13 cellular contexts compared by ENCODE assay signal in genomic region chr14:68291820-68292219, GRCh38.
A peak's percentile ranks its signal among the peaks of the same experiment; 100 is the strongest.
DNase-seq lines count a peak whose midpoint lies in the region; ATAC-seq and TF ChIP-seq lines count a peak whose summit lies in the region.
"Had no signal": no experiment of that assay in that cellular context is flagged by ENCODE, and none has a peak within 500 bp of the region (broad histone marks: within the 10 kb centered on the region; RNA-seq: fewer than 3 reads in every experiment).

No MANE protein-coding gene starts in this region.

- peaks cover 23% of the 10 kb centered on the region for H3K4me1 Mint-ChIP-seq in activated naive CD4-positive, alpha-beta T cell treated with anti-CD3 and anti-CD28 coated beads, Interleukin-2, amount 10 ng/mL, durations not matched to agents 7 days and 5 days

- no peak for TF ChIP-seq CTCF in Peyer's patch (IDR thresholded peaks at IDR 0.05)
- no peak for TF ChIP-seq CTCF in foreskin fibroblast (IDR thresholded peaks at IDR 0.05; ENCODE audit: low read depth, low read length)

- no peak overlapping the region for H3K27ac Mint-ChIP-seq in activated naive CD4-positive, alpha-beta T cell treated with anti-CD3 and anti-CD28 coated beads, Interleukin-2, amount 10 ng/mL, durations not matched to agents 7 days and 5 days

- H3K36me3 ChIP-seq in BLaER1 treated with 17β-estradiol and CSF1 and Interleukin-3, amounts not matched to agents 10 nM and 100 nM, result no peaks in the 10 kb centered on the region
- H3K36me3 ChIP-seq in HUES48 (ENCODE audit: control insufficient read depth, insufficient read depth, low read length) (no peaks in the 10 kb centered on the region), Peyer's patch (no peaks in the 10 kb centered on the region)
- H3K36me3 ChIP-seq: upper lobe of left lung had no signal

- H3K4me3 Mint-ChIP-seq in activated naive CD4-positive, alpha-beta T cell treated with anti-CD3 and anti-CD28 coated beads, Interleukin-2, amount 10 ng/mL, durations not matched to agents 7 days and 5 days, result no peak overlapping the region

- no peaks in the 10 kb centered on the region for H3K27me3 Mint-ChIP-seq in activated naive CD4-positive, alpha-beta T cell treated with anti-CD3 and anti-CD28 coated beads, Interleukin-2, amount 10 ng/mL, durations not matched to agents 7 days and 5 days

- no peak for DNase-seq in Peyer's patch
- peak; percentile 95 for DNase-seq in left kidney (ENCODE audit: low read depth, low spot score)
- DNase-seq in foreskin fibroblast, result no peak
- DNase-seq in activated naive CD4-positive, alpha-beta T cell treated with anti-CD3 and anti-CD28 coated beads, Interleukin-2, amount 10 ng/mL, durations not matched to agents 7 days and 5 days, result no peak
- DNase-seq: activated CD4-positive, alpha-beta T cell treated with anti-CD3 and anti-CD28 coated beads for 4 hours; amygdala; DND-41; stimulated activated CD4-positive, alpha-beta T cell treated with anti-CD3 and anti-CD28 coated beads, Interleukin-1b, Interleukin-23, amount 100 ng/mL, for 48 hours; upper lobe of left lung had no signal

- H3K4me1 ChIP-seq in BLaER1 treated with 17β-estradiol and CSF1 and Interleukin-3, amounts not matched to agents 10 nM and 100 nM, result peaks cover 75 to 88% (median 79%) of the 10 kb centered on the region in 10 experiments
- H3K4me1 ChIP-seq in HUES48 (ENCODE audit: control insufficient read depth, insufficient read depth, low read length), result peaks cover 30% of the 10 kb centered on the region
- peaks cover 0 to 45% (median 14%) of the 10 kb centered on the region in 4 donors for H3K4me1 ChIP-seq in Peyer's patch

- peak overlapping the region; percentile 61 to 87 (median 73) for H3K4me2 ChIP-seq in BLaER1 treated with 17β-estradiol and CSF1 and Interleukin-3, amounts not matched to agents 10 nM and 100 nM

- no peak overlapping the region for H3K4me3 ChIP-seq in BLaER1 treated with 17β-estradiol and CSF1 and Interleukin-3, amounts not matched to agents 10 nM and 100 nM
- H3K4me3 ChIP-seq in HUES48 (ENCODE audit: low read depth, low read length), result no peak overlapping the region
- H3K4me3 ChIP-seq in Peyer's patch, result no peak overlapping the region
- no peak overlapping the region for H3K4me3 ChIP-seq in foreskin fibroblast (ENCODE audit: low read depth in 1 of 2, low read length in 2 of 2)
- H3K4me3 ChIP-seq: upper lobe of left lung had no signal

- peaks cover 0 to 3% (median 0%) of the 10 kb centered on the region in 11 experiments; a peak in 4 of 22 replicates for H3K9me3 ChIP-seq in BLaER1 treated with 17β-estradiol and CSF1 and Interleukin-3, amounts not matched to agents 10 nM and 100 nM (replicated peaks in 1 of 11)
- H3K9me3 ChIP-seq in HUES48 (ENCODE audit: control insufficient read depth, insufficient read depth, low read length), result no peaks in the 10 kb centered on the region
- no peaks in the 10 kb centered on the region for H3K9me3 ChIP-seq in Peyer's patch
- H3K9me3 ChIP-seq: upper lobe of left lung had no signal

- H3K36me3 Mint-ChIP-seq in activated naive CD4-positive, alpha-beta T cell treated with anti-CD3 and anti-CD28 coated beads, Interleukin-2, amount 10 ng/mL, durations not matched to agents 7 days and 5 days, result no peaks in the 10 kb centered on the region

- ATAC-seq in HG03097 (IDR thresholded peaks at IDR 0.05; ENCODE audit: low FRiP score, unreplicated experiment) (no peak), HG02610 (IDR thresholded peaks at IDR 0.05; ENCODE audit: unreplicated experiment) (no peak)

- H3K27me3 ChIP-seq in BLaER1 treated with 17β-estradiol and CSF1 and Interleukin-3, amounts not matched to agents 10 nM and 100 nM, result no peaks in the 10 kb centered on the region
- H3K27me3 ChIP-seq in HUES48 (ENCODE audit: control insufficient read depth, insufficient read depth, low read length) (no peaks in the 10 kb centered on the region), Peyer's patch (no peaks in the 10 kb centered on the region)
- H3K27me3 ChIP-seq: upper lobe of left lung had no signal

- no peaks in the 10 kb centered on the region for H3K9me3 Mint-ChIP-seq in activated naive CD4-positive, alpha-beta T cell treated with anti-CD3 and anti-CD28 coated beads, Interleukin-2, amount 10 ng/mL, durations not matched to agents 7 days and 5 days

- peak overlapping the region in 10 of 11 experiments; percentile 32 to 82 (median 74); a peak in 19 of 22 replicates for H3K27ac ChIP-seq in BLaER1 treated with 17β-estradiol and CSF1 and Interleukin-3, amounts not matched to agents 10 nM and 100 nM
- H3K27ac ChIP-seq in HUES48 (ENCODE audit: low read depth, low read length) (peak overlapping the region; percentile 65), Peyer's patch (peak overlapping the region; percentile 29 to 67 (median 36))
- H3K27ac ChIP-seq: upper lobe of left lung had no signal

- H4K20me1 ChIP-seq in BLaER1 treated with 17β-estradiol and CSF1 and Interleukin-3, amounts not matched to agents 10 nM and 100 nM, result no peaks in the 10 kb centered on the region

- CTCF ChIA-PET in activated naive CD4-positive, alpha-beta T cell treated with anti-CD3 and anti-CD28 coated beads, Interleukin-2, amount 10 ng/mL, durations not matched to agents 7 days and 5 days (lab: Charles Lee), result interaction anchor here (1.2 to 1.5 kb wide), 2 partner anchors 9 to 35 kb away, joined by 3 to 4 read pairs; no protein-coding TSS in a partner anchor

- TF ChIP-seq POLR2A in Peyer's patch (IDR thresholded peaks at IDR 0.05), result no peak

- peak overlapping the region in 8 of 11 experiments; percentile 1 to 71 (median 56); a peak in 13 of 22 replicates for H3K9ac ChIP-seq in BLaER1 treated with 17β-estradiol and CSF1 and Interleukin-3, amounts not matched to agents 10 nM and 100 nM
- H3K9ac ChIP-seq in HUES48 (ENCODE audit: low read depth, low read length), result no peak overlapping the region
